Comparison of ENCODE assay signal across 22 cellular contexts in the genomic region with DNA sequence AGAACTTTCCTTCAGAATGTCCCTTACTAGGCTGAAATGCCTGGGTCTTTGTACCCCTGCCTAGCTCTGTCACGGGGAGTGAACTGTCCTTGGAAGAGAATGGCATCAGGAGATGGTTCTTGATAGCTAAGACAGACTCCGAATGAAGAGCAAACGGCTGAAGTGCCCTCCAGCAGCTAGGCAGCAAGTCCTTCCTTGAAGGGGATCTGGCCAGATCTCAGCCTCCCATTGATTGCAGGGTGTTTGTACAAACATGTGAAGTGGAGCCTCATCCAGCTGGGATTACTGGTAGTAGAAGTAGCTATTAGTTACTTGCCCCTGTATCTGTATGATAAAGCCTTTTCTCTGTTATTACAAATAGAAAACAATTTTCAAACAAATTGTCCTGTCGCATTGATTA. TPM values are rescaled to one million over a fixed set of nuclear protein-coding genes. Genes with fewer than 3 reads are reported as not detected.
DNase-seq lines count a peak whose midpoint lies in the region; ATAC-seq, FAIRE-seq and TF ChIP-seq lines count a peak whose summit lies in the region.
"Had no signal": no experiment of that assay in that cellular context is flagged by ENCODE, and none has a peak within 500 bp of the region (broad histone marks: within the 10 kb centered on the region; RNA-seq: fewer than 3 reads in every experiment).

No MANE protein-coding gene starts in this region.

- H3K9me3 ChIP-seq in H1 (ENCODE audit: insufficient read depth in 2 of 2, low read depth in 1 of 2, low read length in 1 of 2) = no peaks in the 10 kb centered on the region
- H3K9me3 ChIP-seq: SJCRH30 had no signal

- no peaks in the 10 kb centered on the region for H3K36me3 ChIP-seq in H1 (ENCODE audit: control insufficient read depth in 2 of 4, insufficient read depth in 4 of 4, low read length in 3 of 4)
- H3K36me3 ChIP-seq: SJCRH30 had no signal

- H3K4me1 ChIP-seq in H1 (replicated peaks in 1 of 4; ENCODE audit: control insufficient read depth in 3 of 4, insufficient read depth in 4 of 4, low read length in 3 of 4) = no peaks in the 10 kb centered on the region
- H3K4me1 ChIP-seq: SJCRH30 had no signal

- H4K20me1 ChIP-seq in H1 (replicated peaks in 1 of 2; ENCODE audit: control insufficient read depth in 1 of 2, insufficient read depth in 2 of 2, low read length in 2 of 2) = no peaks in the 10 kb centered on the region

- H3K14ac ChIP-seq in H1 (ENCODE audit: insufficient read length) = no peak overlapping the region

- H4K91ac ChIP-seq in H1 (replicated peaks; ENCODE audit: insufficient read length, low read length) = no peak overlapping the region

- no peak overlapping the region for H3K4me2 ChIP-seq in H1 (ENCODE audit: insufficient read depth in 1 of 2, low read depth in 2 of 2, low read length in 2 of 2)
- H3K4me2 ChIP-seq: PC-9 had no signal

- H3K23me2 ChIP-seq in H1 (ENCODE audit: low read depth, low read length) = peaks cover 2% of the 10 kb centered on the region; the same call in 1 of the 2 replicates

- H3K56ac ChIP-seq in H1 (replicated peaks; ENCODE audit: insufficient read length, low read depth, low read length) = no peak overlapping the region

- no peak overlapping the region for H3K18ac ChIP-seq in H1 (ENCODE audit: extremely low read depth, low read length)

- H2BK120ac ChIP-seq in H1 (replicated peaks; ENCODE audit: low read depth, low read length) = peak overlapping the region; percentile 43

- no peaks in the 10 kb centered on the region for H3K9me3 Mint-ChIP-seq in WTC11
- H3K9me3 Mint-ChIP-seq: CD4-positive, alpha-beta memory T cell; H9; IgD-negative memory B cell had no signal

- no peak overlapping the region for H3K23ac ChIP-seq in H1 (ENCODE audit: insufficient read length)

- 84% methylated on average over 4 of the region's 4 CpGs; no CpG with 5 or more reads in 1 of the 2 experiments for WGBS in H1 (ENCODE audit: extremely low coverage in 1 of 2, insufficient coverage in 1 of 2, insufficient read length in 1 of 2, insufficient replicate concordance in 2 of 2, low coverage in 1 of 2, low lambda C conversion rate in 2 of 2, missing lambda C conversion rate in 1 of 2), 2 experiments

- TF ChIP-seq CTCF in H1 (IDR thresholded peaks at IDR 0.05; ENCODE audit: control extremely low read depth in 1 of 3, insufficient read depth in 1 of 3, low read depth in 1 of 3, low read length in 3 of 3) (no peak), WTC11 (IDR thresholded peaks at IDR 0.05) (no peak)

- no peak overlapping the region for H2AK5ac ChIP-seq in H1 (ENCODE audit: low read depth, low read length)

- H3K36me3 Mint-ChIP-seq in WTC11 = no peaks in the 10 kb centered on the region
- H3K36me3 Mint-ChIP-seq: CD4-positive, alpha-beta memory T cell had no signal

- CTCF ChIA-PET in H1 (lab: Charles Lee; ENCODE audit: partially characterized antibody) (interaction anchor here (0.7 to 2.0 kb wide), 5 partner anchors 23 to 42 kb away, joined by 3 to 7 read pairs (median 5); a partner anchor contains a TSS), WTC11 (lab: Charles Lee) (interaction anchor here (0.9 to 1.5 kb wide), 2 partner anchors 42 to 108 kb away, joined by 3 to 5 read pairs; no protein-coding TSS in a partner anchor)

- no peak overlapping the region for H3K9ac ChIP-seq in H1 (replicated peaks in 1 of 4; ENCODE audit: extremely low read depth in 1 of 4, low read depth in 3 of 4, low read length in 3 of 4)

- FAIRE-seq in H1 (lab: Jason Lieb, UNC) = no peak

- no peak for TF ChIP-seq EP300 in H1 (IDR thresholded peaks at IDR 0.05; ENCODE audit: borderline replicate concordance in 1 of 2, low read depth in 2 of 2, low read length in 2 of 2)

- no peak overlapping the region for H3K4ac ChIP-seq in H1 (replicated peaks; ENCODE audit: insufficient read length, low read depth, low read length)

- ATAC-seq in WTC11 = no peak
- no peak for ATAC-seq in GM18502 (IDR thresholded peaks at IDR 0.05; ENCODE audit: poor library complexity, unreplicated experiment)
- ATAC-seq: T-helper 17 cell had no signal

- no peak overlapping the region for H4K5ac ChIP-seq in H1 (ENCODE audit: insufficient read length, low read depth, low read length)

- no peak overlapping the region for H3K4me3 Mint-ChIP-seq in WTC11
- H3K4me3 Mint-ChIP-seq: B cell; CD4-positive, alpha-beta memory T cell; H9; IgD-negative memory B cell; T-helper 17 cell had no signal

- no peak overlapping the region for H2BK12ac ChIP-seq in H1 (ENCODE audit: low read depth, low read length)

- H3K4me3 ChIP-seq in H1 (ENCODE audit: extremely low read depth in 1 of 4, insufficient read depth in 2 of 4, low read depth in 3 of 4, low read length in 4 of 4) = no peak overlapping the region
- H3K4me3 ChIP-seq: PC-9, SJCRH30 had no signal

- 0 out of 7 replicates have a peak, but pooled peaks cover 0 to 3% (median 0%) of the 10 kb centered on the region in 4 experiments for H3K27me3 ChIP-seq in H1 (replicated peaks in 1 of 4; ENCODE audit: control insufficient read depth in 3 of 4, extremely low read depth in 1 of 4, insufficient read depth in 3 of 4, low read length in 3 of 4)
- H3K27me3 ChIP-seq: SJCRH30 had no signal

- TF ChIP-seq RAD21 in H1 (IDR thresholded peaks at IDR 0.05 in 1 of 2, conservative IDR thresholded peaks at IDR 0.05 in 1 of 2; ENCODE audit: low read depth in 2 of 2, low read length in 2 of 2) = no peak

- POLR2A ChIA-PET in H1 (lab: Charles Lee; ENCODE audit: partially characterized antibody) (no interaction called here), WTC11 (lab: Charles Lee) (no interaction called here)

- H3K79me1 ChIP-seq in H1 (ENCODE audit: low read depth, low read length) = no peaks in the 10 kb centered on the region

- H2AFZ ChIP-seq in H1 (ENCODE audit: low read length) = no peak overlapping the region
- H2AFZ ChIP-seq: PC-9 had no signal

- peaks cover 9% of the 10 kb centered on the region for H3K27me3 Mint-ChIP-seq in WTC11 (ENCODE audit: low read depth)

- no peaks in the 10 kb centered on the region for H3K4me1 Mint-ChIP-seq in WTC11
- H3K4me1 Mint-ChIP-seq: B cell, H9 had no signal

- H2BK15ac ChIP-seq in H1 (ENCODE audit: low read length) = no peak overlapping the region

- H3K27ac ChIP-seq in H1 (ENCODE audit: low read depth, low read length) = no peak overlapping the region
- H3K27ac ChIP-seq: 22Rv1, PC-9, SJCRH30 had no signal

- no peak for TF ChIP-seq POLR2A in H1 (IDR thresholded peaks at IDR 0.05; ENCODE audit: control extremely low read depth in 1 of 2, low read depth in 2 of 2, low read length in 2 of 2)

- no peak overlapping the region for H2BK20ac ChIP-seq in H1 (ENCODE audit: low read length)

- no peak overlapping the region for H2BK5ac ChIP-seq in H1 (ENCODE audit: low read depth, low read length)

- H3K79me2 ChIP-seq in H1 (ENCODE audit: control insufficient read depth in 1 of 2, insufficient read depth in 2 of 2, low read length in 2 of 2) = no peaks in the 10 kb centered on the region

- H3K27ac Mint-ChIP-seq in WTC11 = no peak overlapping the region
- H3K27ac Mint-ChIP-seq: B cell; CD4-positive, alpha-beta memory T cell; H9; IgD-negative memory B cell; T-helper 17 cell had no signal

- DNase-seq in DMS153 treated with DMSO at 0.1 percent for 48 hours (lab: John Stamatoyannopoulos, UW; ENCODE audit: unreplicated experiment) (peak; percentile 20), DMS153 (lab: John Stamatoyannopoulos, UW) (no peak), DMS79 treated with DMSO at 0.1 percent for 48 hours (lab: John Stamatoyannopoulos, UW) (peak; percentile 66), NCI-H2227 (lab: John Stamatoyannopoulos, UW; ENCODE audit: unreplicated experiment) (peak; percentile 30), H1 (ENCODE audit: low read depth in 1 of 2, low spot score in 2 of 2) (no peak), WTC11 (ENCODE audit: low spot score) (no peak), C1 segment of cervical spinal cord (lab: John Stamatoyannopoulos, UW) (no peak)
- DNase-seq: CD4-positive, alpha-beta memory T cell; H9; Kasumi-1; MM.1S; NCI-H1105 treated with DMSO at 0.1 percent for 48 hours; NCI-H2107; NCI-H524 treated with DMSO at 0.1 percent for 48 hours; PC-9; SJCRH30; T-helper 17 cell had no signal

- H4K8ac ChIP-seq in H1 (ENCODE audit: extremely low read depth, insufficient read depth, low read length) = no peak overlapping the region

RNA-seq across cellular contexts. Expression of a gene that starts 30.9 kb away (rescaled TPM):
- total RNA-seq in H1 (2021; fragmentation: NEBNext Ultra II Directional; extraction: Animal tissue kit (Norgen Biotek cat#: 25700)) = 0.44 TPM in 1 of 2 replicates, not detected in the other
- 0.09 and 0.15 TPM in 2 replicates for polyA plus RNA-seq in H1 (2011; rRNA removed)
- 0.36 TPM for polyA plus RNA-seq in H1 (2011; cell fraction: cytosol; rRNA removed)
- polyA plus RNA-seq in H1 (2011; cell fraction: nucleus; rRNA removed) = 0.21 TPM
- 0.17 to 0.23 TPM (median 0.22 TPM) in 3 of 4 replicates, not detected in the other for polyA plus RNA-seq in H1 (2012, experiment 1 of 2)
- 0.16 TPM for polyA plus RNA-seq in H1 (2012, experiment 2 of 2)
- polyA plus RNA-seq in H1 (2013, experiment 1 of 2) = 0.08 TPM
- 0.04 TPM for polyA plus RNA-seq in H1 (2013, experiment 2 of 2)
- polyA minus RNA-seq in H1 (2011; rRNA and poly(A)+ RNA removed) = 0.16 TPM in 1 of 2 replicates, not detected in the other
- polyA minus RNA-seq in H1 (2011; cell fraction: cytosol; rRNA and poly(A)+ RNA removed) = not detected
- not detected for polyA minus RNA-seq in H1 (2011; cell fraction: nucleus; rRNA and poly(A)+ RNA removed)
- 0.13 to 0.39 TPM (median 0.18 TPM) in 3 replicates for total RNA-seq in WTC11 (2021)
- total RNA-seq: B cell; CD4-positive, alpha-beta memory T cell; H9; HT1080; PC-9; SJCRH30; T-helper 17 cell had no signal
- polyA plus RNA-seq: CD4-positive, alpha-beta memory T cell; IgD-negative memory B cell had no signal

RNA-seq across cellular contexts. Expression of a gene that starts 31.0 kb away (rescaled TPM):
- 0.06 and 0.63 TPM in 2 replicates for total RNA-seq in H1 (2021; fragmentation: NEBNext Ultra II Directional; extraction: Animal tissue kit (Norgen Biotek cat#: 25700))
- polyA plus RNA-seq in H1 (2011; rRNA removed) = 0.24 and 0.47 TPM in 2 replicates
- 0.37 TPM for polyA plus RNA-seq in H1 (2011; cell fraction: cytosol; rRNA removed)
- polyA plus RNA-seq in H1 (2011; cell fraction: nucleus; rRNA removed) = 1.0 TPM
- polyA plus RNA-seq in H1 (2012, experiment 1 of 2) = 0.23 to 0.84 TPM (median 0.54 TPM) in 4 replicates
- polyA plus RNA-seq in H1 (2012, experiment 2 of 2) = not detected
- polyA plus RNA-seq in H1 (2013, experiment 1 of 2) = 0.20 TPM
- 0.53 TPM for polyA plus RNA-seq in H1 (2013, experiment 2 of 2)
- 0.49 and 1.7 TPM in 2 replicates for polyA minus RNA-seq in H1 (2011; rRNA and poly(A)+ RNA removed)
- polyA minus RNA-seq in H1 (2011; cell fraction: cytosol; rRNA and poly(A)+ RNA removed) = not detected
- polyA minus RNA-seq in H1 (2011; cell fraction: nucleus; rRNA and poly(A)+ RNA removed) = 0.20 TPM
- 0.85 to 1.1 TPM (median 0.85 TPM) in 3 replicates for total RNA-seq in WTC11 (2021)
- total RNA-seq: B cell; CD4-positive, alpha-beta memory T cell; HT1080; PC-9; T-helper 17 cell had no signal
- polyA plus RNA-seq: IgD-negative memory B cell had no signal

RNA-seq across cellular contexts. Expression of a gene that starts 35.7 kb away (rescaled TPM):
- total RNA-seq in H1 (2021; fragmentation: NEBNext Ultra II Directional; extraction: Animal tissue kit (Norgen Biotek cat#: 25700)) = 0.61 and 1.0 TPM in 2 replicates
- polyA plus RNA-seq in H1 (2011; rRNA removed) = 0.77 and 1.3 TPM in 2 replicates
- 1.4 TPM for polyA plus RNA-seq in H1 (2011; cell fraction: cytosol; rRNA removed)
- polyA plus RNA-seq in H1 (2011; cell fraction: nucleus; rRNA removed) = 1.4 TPM
- 0.70 to 1.4 TPM (median 0.81 TPM) in 4 replicates for polyA plus RNA-seq in H1 (2012, experiment 1 of 2)
- 0.79 TPM for polyA plus RNA-seq in H1 (2012, experiment 2 of 2)
- polyA plus RNA-seq in H1 (2013, experiment 1 of 2) = 0.51 TPM
- 0.39 TPM for polyA plus RNA-seq in H1 (2013, experiment 2 of 2)
- 0.34 TPM in 1 of 2 replicates, not detected in the other for polyA minus RNA-seq in H1 (2011; rRNA and poly(A)+ RNA removed)
- not detected for polyA minus RNA-seq in H1 (2011; cell fraction: cytosol; rRNA and poly(A)+ RNA removed)
- 1.1 TPM for polyA minus RNA-seq in H1 (2011; cell fraction: nucleus; rRNA and poly(A)+ RNA removed)
- 0.57 to 0.74 TPM (median 0.64 TPM) in 3 replicates for total RNA-seq in WTC11 (2021)
- total RNA-seq: B cell; CD4-positive, alpha-beta memory T cell; HT1080 had no signal
- polyA plus RNA-seq: CD4-positive, alpha-beta memory T cell; IgD-negative memory B cell had no signal

RNA-seq across cellular contexts. Expression of a gene that starts 58.7 kb away (rescaled TPM):
- total RNA-seq in H1 (2021; fragmentation: NEBNext Ultra II Directional; extraction: Animal tissue kit (Norgen Biotek cat#: 25700)) = 3.1 and 3.5 TPM in 2 replicates
- 4.9 and 7.5 TPM in 2 replicates for polyA plus RNA-seq in H1 (2011; rRNA removed)
- polyA plus RNA-seq in H1 (2011; cell fraction: cytosol; rRNA removed) = 4.4 TPM
- 11.3 TPM for polyA plus RNA-seq in H1 (2011; cell fraction: nucleus; rRNA removed)
- polyA plus RNA-seq in H1 (2012, experiment 1 of 2) = 2.6 to 5.3 TPM (median 3.4 TPM) in 4 replicates
- 2.2 TPM for polyA plus RNA-seq in H1 (2012, experiment 2 of 2)
- polyA plus RNA-seq in H1 (2013, experiment 1 of 2) = 3.5 TPM
- polyA plus RNA-seq in H1 (2013, experiment 2 of 2) = 3.4 TPM
- polyA minus RNA-seq in H1 (2011; rRNA and poly(A)+ RNA removed) = 4.4 and 5.2 TPM in 2 replicates
- 2.8 TPM for polyA minus RNA-seq in H1 (2011; cell fraction: cytosol; rRNA and poly(A)+ RNA removed)
- polyA minus RNA-seq in H1 (2011; cell fraction: nucleus; rRNA and poly(A)+ RNA removed) = 10.0 TPM
- total RNA-seq in WTC11 (2021) = 4.2 to 4.9 TPM (median 4.6 TPM) in 3 replicates
- total RNA-seq: CD4-positive, alpha-beta memory T cell; SJCRH30 had no signal
- polyA plus RNA-seq: CD4-positive, alpha-beta memory T cell had no signal

Comparison
In these comparisons a context has a peak if more than half of its experiments do, and no peak if none do; other contexts are left out.
1. DNase-seq: peak in DMS153 treated with DMSO at 0.1 percent for 48 hours (single experiment), DMS79 treated with DMSO at 0.1 percent for 48 hours (single experiment) and NCI-H2227 (single experiment); none in DMS153 (single experiment), H1 (0 of 2), WTC11 (single experiment) and C1 segment of cervical spinal cord (0 of 14).